In genomic region chr15:67783303-67783702, GRCh38 we compare ENCODE assay signal across 9 cellular contexts. TPM values are rescaled to one million over a fixed set of nuclear protein-coding genes. Genes with fewer than 3 reads are reported as not detected.
A peak's percentile ranks its signal among the peaks of the same experiment; 100 is the strongest.
DNase-seq lines count a peak whose midpoint lies in the region; ATAC-seq lines count a peak whose summit lies in the region.
"Had no signal": no experiment of that assay in that cellular context is flagged by ENCODE, and none has a peak within 500 bp of the region (broad histone marks: within the 10 kb centered on the region; RNA-seq: fewer than 3 reads in every experiment).

No MANE protein-coding gene starts in this region.

- DNase-seq in T-helper 9 cell (peak; percentile 10), NCI-H446 (lab: John Stamatoyannopoulos, UW) (no peak), globus pallidus (ENCODE audit: low spot score) (no peak), NCI-H1436 (lab: John Stamatoyannopoulos, UW) (no peak)

- ATAC-seq in GM18858 (IDR thresholded peaks at IDR 0.05; ENCODE audit: unreplicated experiment) = peak; percentile 41
- peak; percentile 55 for ATAC-seq in HG03097 (IDR thresholded peaks at IDR 0.05; ENCODE audit: low FRiP score, unreplicated experiment)
- peak; percentile 28 for ATAC-seq in esophagus mucosa
- ATAC-seq in HG03095 (IDR thresholded peaks at IDR 0.05; ENCODE audit: unreplicated experiment) = no peak

RNA-seq across cellular contexts. Expression of gene SKOR1, which starts 42.0 kb away (rescaled TPM):
- 0.08 TPM for total RNA-seq in esophagus mucosa

RNA-seq across cellular contexts. Expression of gene RNU6-1, which starts 56.5 kb away (rescaled TPM):
- not detected for total RNA-seq in esophagus mucosa
- total RNA-seq: endothelial cell of umbilical vein had no signal
